Comparison of ENCODE assay signal across 2 cellular contexts in the genomic region with DNA sequence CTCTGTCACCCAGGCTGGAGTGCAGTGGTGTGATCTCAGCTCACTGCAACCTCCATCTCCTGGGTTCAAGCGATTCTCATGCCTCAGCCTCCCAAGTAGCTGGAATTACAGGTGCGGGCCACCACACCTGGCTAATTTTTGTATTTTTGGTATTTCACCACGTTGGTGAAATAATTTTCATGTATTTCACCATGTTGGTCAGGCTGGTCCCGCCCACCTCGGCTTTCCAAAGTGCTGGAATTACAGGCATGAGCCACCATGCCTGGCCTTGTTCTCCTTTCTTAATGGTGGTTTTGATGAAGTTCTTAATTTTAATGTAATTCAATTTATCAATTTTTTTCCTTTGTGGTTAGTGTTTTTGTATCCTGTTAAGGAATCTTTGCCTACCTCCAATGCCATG. TPM values are rescaled to one million over a fixed set of nuclear protein-coding genes. Genes with fewer than 3 reads are reported as not detected.
A peak's percentile ranks its signal among the peaks of the same experiment; 100 is the strongest.
DNase-seq lines count a peak whose midpoint lies in the region.
"Not testable (repeated sequence)": the region's sequence is repeated elsewhere in the genome, so short reads cannot be mapped to it uniquely, and the experiment has no call there.

No MANE protein-coding gene starts in this region.

- H4K8ac ChIP-seq in trophoblast cell (ENCODE audit: low read depth, low read length), result not testable (repeated sequence)

- not testable (repeated sequence) for H3K18ac ChIP-seq in trophoblast cell (ENCODE audit: low read length)

- H3K4me2 ChIP-seq in trophoblast cell (ENCODE audit: low read length), result not testable (repeated sequence)

- DNase-seq in islet precursor cell (peak; percentile 36), trophoblast cell (peak; percentile 55 to 78)

- not testable (repeated sequence) for H3K4me3 ChIP-seq in trophoblast cell (ENCODE audit: low read depth, low read length)

- no CpG with 5 or more reads among the region's 5 CpGs for WGBS in trophoblast cell (ENCODE audit: extremely low coverage, insufficient coverage, insufficient read length)

- H3K23ac ChIP-seq in trophoblast cell (ENCODE audit: low read length), result not testable (repeated sequence)

- H2AK5ac ChIP-seq in trophoblast cell (ENCODE audit: low read length), result not testable (repeated sequence)

- H3K36me3 ChIP-seq in trophoblast cell (ENCODE audit: control insufficient read depth in 1 of 2, insufficient read depth in 2 of 2, low read length in 2 of 2), result not testable (repeated sequence)

- H3K14ac ChIP-seq in trophoblast cell (ENCODE audit: low read length), result not testable (repeated sequence)

- not testable (repeated sequence) for H3K4ac ChIP-seq in trophoblast cell (ENCODE audit: low read depth, low read length)

- not testable (repeated sequence) for H2AFZ ChIP-seq in trophoblast cell (ENCODE audit: insufficient read depth, low read length, poor library complexity)

- not testable (repeated sequence) for H3K27ac ChIP-seq in trophoblast cell (ENCODE audit: low read depth, low read length)

- H2BK5ac ChIP-seq in trophoblast cell (ENCODE audit: low read depth, low read length, poor library complexity), result not testable (repeated sequence)

- peaks cover 7 to 10% of the 10 kb centered on the region in 2 experiments for H3K4me1 ChIP-seq in trophoblast cell (ENCODE audit: control insufficient read depth in 1 of 2, insufficient read depth in 2 of 2, low read length in 2 of 2)

- not testable (repeated sequence) for H4K12ac ChIP-seq in trophoblast cell (ENCODE audit: low read depth, low read length)

- not testable (repeated sequence) for H2BK12ac ChIP-seq in trophoblast cell (ENCODE audit: low read length)

- not testable (repeated sequence) for H4K91ac ChIP-seq in trophoblast cell (ENCODE audit: low read depth, low read length)

- H3K79me2 ChIP-seq in trophoblast cell (ENCODE audit: control insufficient read depth, insufficient read depth, low read length, poor library complexity), result not testable (repeated sequence)

- not testable (repeated sequence) for H3K27me3 ChIP-seq in trophoblast cell (ENCODE audit: insufficient read depth, low read length)

- H3K9me3 ChIP-seq in trophoblast cell (ENCODE audit: insufficient read depth, low read depth, low read length), result not testable (repeated sequence)

- not testable (repeated sequence) for H3K9ac ChIP-seq in trophoblast cell (ENCODE audit: low read length)

- not testable (repeated sequence) for H2BK120ac ChIP-seq in trophoblast cell (ENCODE audit: insufficient read depth, low read length, poor library complexity)

- H3K79me1 ChIP-seq in trophoblast cell (ENCODE audit: low read length), result not testable (repeated sequence)

RNA-seq across cellular contexts. Expression of a gene that starts 51.5 kb away (rescaled TPM):
- polyA plus RNA-seq in trophoblast cell (2013), result 28.4 and 30.1 TPM in 2 replicates
